Comparison of ENCODE assay signal across 8 cellular contexts in the genomic region with DNA sequence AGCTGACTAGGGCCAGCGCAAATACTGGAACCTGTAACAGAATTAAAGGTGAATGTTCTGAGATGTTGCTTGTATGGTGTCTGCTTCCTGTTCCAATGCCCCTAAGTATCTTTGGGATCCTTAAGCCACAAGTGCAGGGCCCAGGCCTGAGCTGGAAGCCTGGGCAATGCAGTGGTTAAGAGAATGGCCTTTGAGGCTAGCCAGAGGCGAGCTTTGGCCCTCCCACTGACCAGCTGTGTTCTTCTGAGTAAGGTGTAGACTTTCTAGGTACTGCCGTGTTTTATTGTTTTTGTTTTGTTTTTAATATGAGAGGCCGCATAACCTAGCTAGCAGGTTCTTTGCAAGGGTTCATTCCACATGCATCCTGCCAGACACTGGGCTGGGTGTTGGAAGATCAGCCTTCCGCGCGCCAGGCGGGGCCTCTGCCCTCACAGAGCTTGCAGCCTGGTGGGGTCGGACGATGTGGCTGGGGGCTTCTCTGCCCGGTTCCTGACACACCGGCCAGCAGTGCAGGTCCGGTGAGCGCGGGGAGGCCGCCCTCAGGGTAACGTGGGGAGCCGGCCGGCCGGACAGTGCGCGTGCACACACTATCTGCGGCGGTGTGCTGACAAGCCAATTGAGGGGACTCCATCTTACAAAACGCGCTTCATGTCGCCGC. TPM values are rescaled to one million over a fixed set of nuclear protein-coding genes. Genes with fewer than 3 reads are reported as not detected.
DNase-seq lines count a peak whose midpoint lies in the region; ATAC-seq and TF ChIP-seq lines count a peak whose summit lies in the region.

No MANE protein-coding gene starts in this region.

- H3K27me3 ChIP-seq in DND-41 (ENCODE audit: insufficient read depth, low read length, poor library complexity) (no peaks in the 10 kb centered on the region), NT2/D1 (ENCODE audit: insufficient read depth, insufficient read length) (no peaks in the 10 kb centered on the region), ovary (no peaks in the 10 kb centered on the region)

- H3K36me3 ChIP-seq in DND-41 (ENCODE audit: insufficient read depth, low read length) (peaks cover 82% of the 10 kb centered on the region), NT2/D1 (ENCODE audit: insufficient read depth, insufficient read length, low read length) (peaks cover 78% of the 10 kb centered on the region), ovary (no peaks in the 10 kb centered on the region)

- peaks cover 75% of the 10 kb centered on the region for H3K79me2 ChIP-seq in DND-41 (ENCODE audit: insufficient read depth, low read length)

- DNase-seq in DND-41: no peak
- DNase-seq in NT2/D1 (ENCODE audit: low read depth, low spot score): no peak
- DNase-seq in epithelial cell of esophagus (ENCODE audit: low read depth): no peak
- DNase-seq in ovary: no peak
- DNase-seq in UCSD-AML1 (lab: John Stamatoyannopoulos, UW; ENCODE audit: unreplicated experiment): no peak
- no peak for DNase-seq in NCI-H345 (lab: John Stamatoyannopoulos, UW)
- no peak for DNase-seq in NCI-H146 (lab: John Stamatoyannopoulos, UW)

- no peak for TF ChIP-seq EP300 in ovary (IDR thresholded peaks at IDR 0.05)

- H3K9me3 ChIP-seq in DND-41 (ENCODE audit: insufficient read depth, low read length, severe bottlenecking): no peaks in the 10 kb centered on the region
- H3K9me3 ChIP-seq in NT2/D1 (ENCODE audit: insufficient read depth, low read length): no peaks in the 10 kb centered on the region
- no peaks in the 10 kb centered on the region for H3K9me3 ChIP-seq in ovary

- peak overlapping the region; percentile 95 for H3K4me2 ChIP-seq in DND-41 (ENCODE audit: insufficient read depth, low read length)

- peak overlapping the region; percentile 63 to 74; a peak in 3 of 4 replicates for H3K4me3 ChIP-seq in DND-41 (ENCODE audit: low read depth in 1 of 2, low read length in 2 of 2)
- peak overlapping the region; percentile 91 for H3K4me3 ChIP-seq in NT2/D1 (ENCODE audit: insufficient read length, low read depth)
- H3K4me3 ChIP-seq in epithelial cell of esophagus (ENCODE audit: low read length): peak overlapping the region; percentile 90
- peak overlapping the region; percentile 84 for H3K4me3 ChIP-seq in ovary

- peak overlapping the region; percentile 84 for H2AFZ ChIP-seq in DND-41 (ENCODE audit: low read depth, low read length)

- ATAC-seq in DND-41 (ENCODE audit: insufficient read depth, low read depth) (peak; percentile 1; the same call in 1 of the 3 replicates), HG03460 (IDR thresholded peaks at IDR 0.05; ENCODE audit: unreplicated experiment) (no peak)

- H3K9ac ChIP-seq in DND-41 (ENCODE audit: low read depth, low read length): peak overlapping the region; percentile 82
- H3K9ac ChIP-seq in NT2/D1 (ENCODE audit: insufficient read length, low read depth): peak overlapping the region; percentile 88

- TF ChIP-seq CTCF in DND-41 (IDR thresholded peaks at IDR 0.05; ENCODE audit: borderline replicate concordance, extremely low read depth, low read length, poor library complexity, severe bottlenecking) (no peak), epithelial cell of esophagus (IDR thresholded peaks at IDR 0.05; ENCODE audit: insufficient read depth, low read depth, low read length, missing control alignments) (no peak), ovary (IDR thresholded peaks at IDR 0.05) (no peak)

- intact Hi-C loops in ovary (cut with DNase I): no loop called here

- H4K20me1 ChIP-seq in DND-41 (ENCODE audit: insufficient read depth, low read length): peaks cover 19% of the 10 kb centered on the region; the same call in 1 of the 2 replicates

- H3K27ac ChIP-seq in DND-41 (ENCODE audit: low read length): peak overlapping the region; percentile 89
- H3K27ac ChIP-seq in ovary: peak overlapping the region; percentile 65 to 80

- TF ChIP-seq POLR2A in ovary (IDR thresholded peaks at IDR 0.05): no peak

- WGBS in ovary, 3 donors: 15 to 24% (median 23%) methylated on average over 24 to 28 of the region's 28 CpGs

- H3K4me1 ChIP-seq in DND-41 (ENCODE audit: insufficient read depth, low read length) (peaks cover 75% of the 10 kb centered on the region), NT2/D1 (ENCODE audit: insufficient read depth, insufficient read length) (peaks cover 19% of the 10 kb centered on the region), ovary (ENCODE audit: insufficient read depth) (peaks cover 19% of the 10 kb centered on the region)

RNA-seq across cellular contexts. Expression of a gene that starts 0.6 kb away (rescaled TPM):
- 10 to 100 TPM; 16.5 to 37.0 (median 24.4) TPM for total RNA-seq in ovary
- 10 to 100 TPM; 24.3 to 50.8 TPM for polyA plus RNA-seq in ovary

RNA-seq across cellular contexts. Expression of a gene that starts 4.4 kb away (rescaled TPM):
- 10 to 100 TPM; 13.8 to 51.2 (median 41.0) TPM for total RNA-seq in ovary
- 10 to 100 TPM; 22.6 to 37.6 TPM for polyA plus RNA-seq in ovary

RNA-seq across cellular contexts. Expression of a gene that starts 11.2 kb away (rescaled TPM):
- 1 to 10 TPM; 1.4 to 5.3 (median 3.8) TPM for total RNA-seq in ovary
- polyA plus RNA-seq in ovary: 1 to 10 TPM; 7.2 to 7.5 TPM

RNA-seq across cellular contexts. Expression of a gene that starts 13.6 kb away (rescaled TPM):
- 10 to 100 TPM in 1 of 7 donors, 1 to 10 TPM in 6; 4.3 to 16.7 (median 6.5) TPM for total RNA-seq in ovary
- 10 to 100 TPM in 1 of 2 donors, 1 to 10 TPM in 1; 2.1 to 18.1 TPM for polyA plus RNA-seq in ovary

RNA-seq across cellular contexts. Expression of a gene that starts 30.3 kb away (rescaled TPM):
- total RNA-seq in ovary: 10 to 100 TPM; 28.5 to 49.6 (median 40.0) TPM
- polyA plus RNA-seq in ovary: 10 to 100 TPM in 1 of 2 donors, 1 to 10 TPM in 1; 9.7 to 49.1 TPM
